6 cellular contexts compared by ENCODE assay signal in the genomic region with DNA sequence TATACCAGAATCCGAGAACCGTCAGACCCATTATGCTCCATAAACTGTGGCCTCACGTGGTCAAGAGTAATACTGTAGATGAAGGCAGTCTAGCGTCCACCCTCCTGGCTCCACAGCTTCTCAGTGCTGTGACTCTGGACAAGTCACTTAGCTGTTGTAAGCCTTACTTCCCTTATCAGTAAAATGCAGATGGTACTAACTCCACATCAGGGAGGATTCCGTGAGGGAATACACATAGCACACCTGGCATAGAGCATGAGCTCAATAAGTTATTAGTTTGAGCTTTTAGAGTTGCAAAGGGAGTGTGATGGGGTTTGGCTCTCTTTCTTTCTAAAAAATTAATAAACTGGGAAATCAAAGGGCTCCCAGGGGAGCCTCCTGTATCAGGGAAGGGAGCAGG.
"Had no signal": no experiment of that assay in that cellular context is flagged by ENCODE, and none has a peak within 500 bp of the region (broad histone marks: within the 10 kb centered on the region; RNA-seq: fewer than 3 reads in every experiment).

No MANE protein-coding gene starts in this region.

- FAIRE-seq: HepG2 had no signal

- H3K4me2 ChIP-seq: KMS-11 had no signal

- H3K27ac ChIP-seq: HL-60, KMS-11 had no signal

- ATAC-seq: HepG2 had no signal

- DNase-seq: IMR-90, KBM-7, KG1 had no signal

- H3K9ac ChIP-seq: KMS-11 had no signal
